Comparison of ENCODE assay signal across 23 cellular contexts in genomic region chr12:113853491-113853890, GRCh38.
A peak's percentile ranks its signal among the peaks of the same experiment; 100 is the strongest.
DNase-seq lines count a peak whose midpoint lies in the region; ATAC-seq and TF ChIP-seq lines count a peak whose summit lies in the region.
"Had no signal": no experiment of that assay in that cellular context is flagged by ENCODE, and none has a peak within 500 bp of the region (broad histone marks: within the 10 kb centered on the region; RNA-seq: fewer than 3 reads in every experiment).

No MANE protein-coding gene starts in this region.

- H3K27me3 Mint-ChIP-seq in WTC11 (ENCODE audit: low read depth) (no peaks in the 10 kb centered on the region), neural progenitor cell (ENCODE audit: insufficient read depth, low read depth) (peaks cover 6% of the 10 kb centered on the region)
- H3K27me3 Mint-ChIP-seq: B cell, naive B cell had no signal

- peaks cover 17% of the 10 kb centered on the region for H3K4me1 ChIP-seq in neural progenitor cell

- no peak overlapping the region for H3K9ac ChIP-seq in neural progenitor cell

- no peaks in the 10 kb centered on the region for H4K20me1 ChIP-seq in neural progenitor cell (ENCODE audit: low read depth)

- POLR2A ChIA-PET in WTC11 (lab: Charles Lee): no interaction called here

- ATAC-seq in WTC11: peak; percentile 60
- ATAC-seq: activated CD4-positive, CD25-positive, alpha-beta regulatory T cell treated with anti-CD3 and anti-CD28 coated beads, Interleukin-2, amount 50 U/mL, for 24 hours; activated T-cell treated with anti-CD3 and anti-CD28 coated beads, Interleukin-2, amount 50 U/mL, for 4 hours; left cardiac atrium had no signal

- H3K27ac Mint-ChIP-seq in WTC11: 0 out of 2 replicates have a peak overlapping the region, but pooled peaks have one; percentile 27
- peak overlapping the region; percentile 32 for H3K27ac Mint-ChIP-seq in neural progenitor cell
- H3K27ac Mint-ChIP-seq: activated naive CD4-positive, alpha-beta T cell treated with anti-CD3 and anti-CD28 coated beads for 36 hours; B cell had no signal

- H3K4me3 Mint-ChIP-seq in WTC11 (no peak overlapping the region), neural progenitor cell (no peak overlapping the region)
- H3K4me3 Mint-ChIP-seq: activated naive CD4-positive, alpha-beta T cell treated with anti-CD3 and anti-CD28 coated beads for 36 hours; activated T-cell treated with anti-CD3 and anti-CD28 coated beads, Interleukin-2, amount 50 U/mL, for 4 hours; B cell; naive B cell had no signal

- H3K9me3 ChIP-seq in neural progenitor cell (ENCODE audit: low read depth): no peaks in the 10 kb centered on the region
- H3K9me3 ChIP-seq: right atrium auricular region had no signal

- CTCF ChIA-PET in WTC11 (lab: Charles Lee): interaction anchor here (0.8 to 1.9 kb wide), 4 partner anchors 8 to 34 kb away, joined by 3 to 6 read pairs (median 4); no protein-coding TSS in a partner anchor

- DNase-seq in DMS79 treated with DMSO at 0.1 percent for 48 hours (lab: John Stamatoyannopoulos, UW): peak; percentile 19
- no peak for DNase-seq in DMS79 (lab: John Stamatoyannopoulos, UW)
- DNase-seq in NCI-H2029 (lab: John Stamatoyannopoulos, UW): peak; percentile 90
- DNase-seq in WTC11 (ENCODE audit: low spot score): no peak
- DNase-seq in neural progenitor cell (ENCODE audit: low spot score): no peak
- no peak for DNase-seq in D341Med (ENCODE audit: low spot score)
- no peak for DNase-seq in OCI-M2 (lab: John Stamatoyannopoulos, UW; ENCODE audit: unreplicated experiment)
- DNase-seq in activated CD4-positive, alpha-beta T cell treated with anti-CD3 and anti-CD28 coated beads for 1 hour: no peak
- DNase-seq: 8988T; activated CD8-positive, alpha-beta memory T cell treated with anti-CD3 and anti-CD28 coated beads for 24 hours; activated naive CD4-positive, alpha-beta T cell treated with anti-CD3 and anti-CD28 coated beads for 36 hours; activated T-cell treated with anti-CD3 and anti-CD28 coated beads, Interleukin-2, amount 50 U/mL, for 4 hours; foreskin melanocyte; KG1; left cardiac atrium; mesenchymal stem cell; naive B cell; NCI-H2227 treated with DMSO at 0.1 percent for 48 hours; NK-92 treated with Interleukin-12 subunit alpha and Interleukin-12 subunit beta, amount 100 ng/mL, for 24 hours; T1000 had no signal

- no peaks in the 10 kb centered on the region for H3K79me2 ChIP-seq in neural progenitor cell (ENCODE audit: low read depth)

- H3K4me1 Mint-ChIP-seq in WTC11 (no peaks in the 10 kb centered on the region), neural progenitor cell (peaks cover 51% of the 10 kb centered on the region)
- H3K4me1 Mint-ChIP-seq: B cell, naive B cell had no signal

- H3K36me3 ChIP-seq in neural progenitor cell: no peaks in the 10 kb centered on the region

- no peak overlapping the region for H3K4me3 ChIP-seq in neural progenitor cell
- H3K4me3 ChIP-seq: right atrium auricular region had no signal

- TF ChIP-seq CTCF in WTC11 (IDR thresholded peaks at IDR 0.05) (no peak), neural progenitor cell (IDR thresholded peaks at IDR 0.05) (no peak)

- H3K4me2 ChIP-seq in neural progenitor cell: peak overlapping the region; percentile 52

- peaks cover 2% of the 10 kb centered on the region for H3F3A ChIP-seq in neural progenitor cell (ENCODE audit: low read depth)

- H3K27ac ChIP-seq in neural progenitor cell: no peak overlapping the region

- H3K36me3 Mint-ChIP-seq in WTC11 (no peaks in the 10 kb centered on the region; the same call in 1 of the 2 replicates), neural progenitor cell (peaks cover 3% of the 10 kb centered on the region)

- H3K9me3 Mint-ChIP-seq in WTC11 (no peaks in the 10 kb centered on the region), neural progenitor cell (no peaks in the 10 kb centered on the region)
- H3K9me3 Mint-ChIP-seq: activated naive CD4-positive, alpha-beta T cell treated with anti-CD3 and anti-CD28 coated beads for 36 hours; activated T-cell treated with anti-CD3 and anti-CD28 coated beads, Interleukin-2, amount 50 U/mL, for 4 hours; naive B cell had no signal

- H3K27me3 ChIP-seq in neural progenitor cell: no peaks in the 10 kb centered on the region
- H3K27me3 ChIP-seq: right atrium auricular region had no signal

- no peak overlapping the region for H2AFZ ChIP-seq in neural progenitor cell (replicated peaks)

TF ChIP-seq in WTC11, 78 proteins besides CTCF, POLR2A, EP300 and RAD21:
- TF ChIP-seq PRRX2 (CRISPR knock-in tag; IDR thresholded peaks at IDR 0.05) (no peak), CREB1 (CRISPR knock-in tag; IDR thresholded peaks at IDR 0.05) (no peak), CBFB (CRISPR knock-in tag; IDR thresholded peaks at IDR 0.05; ENCODE audit: low read depth) (no peak), NFYB (CRISPR knock-in tag; conservative IDR thresholded peaks at IDR 0.05; ENCODE audit: low read depth) (0 out of 2 replicates have a peak, but pooled peaks have one; percentile 19), ZNF121 (CRISPR knock-in tag; IDR thresholded peaks at IDR 0.05) (no peak), MYBL2 (CRISPR knock-in tag; IDR thresholded peaks at IDR 0.05) (no peak), ATF1 (CRISPR knock-in tag; IDR thresholded peaks at IDR 0.05) (no peak)
- TF ChIP-seq, protein P1, sequence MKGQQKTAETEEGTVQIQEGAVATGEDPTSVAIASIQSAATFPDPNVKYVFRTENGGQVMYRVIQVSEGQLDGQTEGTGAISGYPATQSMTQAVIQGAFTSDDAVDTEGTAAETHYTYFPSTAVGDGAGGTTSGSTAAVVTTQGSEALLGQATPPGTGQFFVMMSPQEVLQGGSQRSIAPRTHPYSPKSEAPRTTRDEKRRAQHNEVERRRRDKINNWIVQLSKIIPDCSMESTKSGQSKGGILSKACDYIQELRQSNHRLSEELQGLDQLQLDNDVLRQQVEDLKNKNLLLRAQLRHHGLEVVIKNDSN (CRISPR knock-in tag; IDR thresholded peaks at IDR 0.05): no peak

Comparison
In these comparisons a context has a peak if more than half of its experiments do, and no peak if none do; other contexts are left out.
1. DNase-seq: peak in DMS79 treated with DMSO at 0.1 percent for 48 hours (single experiment) and NCI-H2029 (single experiment); none in DMS79 (single experiment), WTC11 (single experiment), neural progenitor cell (single experiment), D341Med (single experiment), OCI-M2 (single experiment) and activated CD4-positive, alpha-beta T cell treated with anti-CD3 and anti-CD28 coated beads for 1 hour (single experiment).